In genomic region chr12:132727091-132727794, GRCh38 we compare ENCODE assay signal across 20 cellular contexts.
"Had no signal": no experiment of that assay in that cellular context is flagged by ENCODE, and none has a peak within 500 bp of the region (broad histone marks: within the 10 kb centered on the region; RNA-seq: fewer than 3 reads in every experiment).

No MANE protein-coding gene starts in this region.

- FAIRE-seq: endothelial cell of umbilical vein, urothelium cell line had no signal

- H3K27me3 ChIP-seq: esophagus squamous epithelium, ovary, right lobe of liver, thyroid gland had no signal

- H3K9me3 ChIP-seq: esophagus squamous epithelium, ovary, right lobe of liver, SK-N-SH, thyroid gland had no signal

- H3K9ac ChIP-seq: SK-N-SH had no signal

- H3K4me1 ChIP-seq: esophagus squamous epithelium, right lobe of liver, thyroid gland had no signal

- DNase-seq: activated B cell treated with CpG ODN at 0.5 μM for 24 hours; activated CD4-positive, alpha-beta memory T cell treated with anti-CD3 and anti-CD28 coated beads for 36 hours; activated CD4-positive, alpha-beta T cell treated with anti-CD3 and anti-CD28 coated beads for 4 hours; activated naive CD4-positive, alpha-beta T cell treated with Interleukin-2 at 50 U/mL for 16 hours; activated naive CD8-positive, alpha-beta T cell treated with anti-CD3 and anti-CD28 coated beads, Interleukin-2, amount 50 U/mL, for 24 hours; activated T-cell treated with anti-CD3 and anti-CD28 coated beads for 4 hours; cortex of kidney; esophagus squamous epithelium; left colon; mammary epithelial cell; ovary; right lobe of liver; SK-N-SH; stimulated activated CD4-positive, alpha-beta T cell treated with anti-CD3 and anti-CD28 coated beads, Interleukin-4, amount 100 ng/mL, for 24 hours; stimulated activated naive B cell treated with anti-CD40 and anti-IgM and Interleukin-4, amounts not matched to agents 10 μg/mL and 1 μg/mL and 100 μg/mL, for 72 hours; thyroid gland had no signal

- H3K4me3 ChIP-seq: esophagus squamous epithelium, ovary, right lobe of liver, smooth muscle cell, thyroid gland had no signal

- H3K27ac ChIP-seq: esophagus squamous epithelium, ovary, right lobe of liver, thyroid gland had no signal

- H3K36me3 ChIP-seq: ovary had no signal

- ATAC-seq: activated naive CD8-positive, alpha-beta T cell treated with anti-CD3 and anti-CD28 coated beads, Interleukin-2, amount 50 U/mL, for 24 hours; activated T-helper 17 cell treated with anti-CD3 and anti-CD28 coated beads, Interleukin-2, amount 50 U/mL, for 72 hours; left colon; stimulated activated naive B cell treated with anti-CD40 and anti-IgM and Interleukin-4, amounts not matched to agents 10 μg/mL and 1 μg/mL and 100 μg/mL, for 72 hours had no signal

- H3K4me2 ChIP-seq: SK-N-SH, smooth muscle cell had no signal
